In the genomic region with DNA sequence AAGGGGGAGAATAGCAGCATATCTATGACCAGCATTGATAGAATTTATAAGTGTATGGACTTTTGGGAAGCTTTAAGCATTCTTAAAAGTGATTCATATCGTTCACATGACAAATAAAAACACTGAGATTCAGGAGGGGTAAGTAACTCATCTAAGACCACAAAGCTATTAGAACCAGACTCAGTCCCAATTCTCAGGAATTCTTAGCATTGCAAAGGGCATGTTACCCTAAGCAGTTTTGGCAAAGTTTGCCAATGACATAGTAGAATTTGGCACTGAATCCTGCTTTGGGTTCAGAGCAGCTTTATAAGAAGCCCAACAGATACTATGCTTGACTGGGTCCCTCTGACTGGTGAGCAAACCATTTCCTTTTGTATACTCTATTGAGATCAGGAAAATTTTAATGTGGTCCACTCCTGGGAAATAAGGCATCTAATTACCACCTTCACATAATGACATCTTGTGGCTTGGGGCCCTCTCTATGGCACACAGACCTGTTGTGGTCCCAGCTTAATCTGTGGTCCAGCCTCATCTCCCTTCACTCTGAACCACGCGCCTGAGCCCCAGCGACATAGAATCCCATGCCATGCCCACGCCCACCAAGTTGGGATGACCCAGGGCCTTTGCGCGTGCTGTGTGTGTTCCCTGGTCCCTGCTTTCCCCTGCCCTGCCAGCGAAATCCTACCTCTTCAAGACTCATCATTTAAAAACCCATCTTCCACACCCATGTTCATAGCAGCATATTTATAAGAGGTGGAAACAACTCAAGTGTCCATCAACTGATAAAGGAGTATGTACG, we compare ENCODE assay signal across 21 cellular contexts. TPM values are rescaled to one million over a fixed set of nuclear protein-coding genes. Genes with fewer than 3 reads are reported as not detected.
DNase-seq lines count a peak whose midpoint lies in the region; ATAC-seq, FAIRE-seq and TF ChIP-seq lines count a peak whose summit lies in the region.
"Had no signal": no experiment of that assay in that cellular context is flagged by ENCODE, and none has a peak within 500 bp of the region (broad histone marks: within the 10 kb centered on the region; RNA-seq: fewer than 3 reads in every experiment).

No MANE protein-coding gene starts in this region.

- H2BK120ac ChIP-seq in IMR-90 (ENCODE audit: low read depth, low read length), result no peak overlapping the region

- H3K4ac ChIP-seq in IMR-90 (ENCODE audit: low read depth, low read length), result no peak overlapping the region

- no peak overlapping the region for H3K4me2 ChIP-seq in IMR-90 (ENCODE audit: low read depth, low read length)
- H3K4me2 ChIP-seq in osteoblast (ENCODE audit: insufficient read depth, low read length), result peak overlapping the region; percentile 26

- H3K4me3 ChIP-seq in AG10803 (ENCODE audit: low read length) (no peak overlapping the region), IMR-90 (ENCODE audit: insufficient read depth, low read depth, low read length) (no peak overlapping the region), osteoblast (ENCODE audit: insufficient read depth, low read length) (no peak overlapping the region)
- H3K4me3 ChIP-seq: mucosa of descending colon, pancreas had no signal

- intact Hi-C loops in IMR-90 (cut with micrococcal nuclease), result no loop called here

- ATAC-seq in IMR-90 (ENCODE audit: low read depth), result peak; percentile 82
- no peak for ATAC-seq in GM21526 (IDR thresholded peaks at IDR 0.05; ENCODE audit: low FRiP score, unreplicated experiment)
- ATAC-seq: mucosa of descending colon, T-helper 17 cell had no signal

- DNase-seq in AG10803 (ENCODE audit: low read depth), result peak; percentile 100
- peak; percentile 79 for DNase-seq in IMR-90
- peak; percentile 98 for DNase-seq in dedifferentiated amniotic fluid mesenchymal stem cell (ENCODE audit: extremely low spot score)
- peak; percentile 95 for DNase-seq in osteoblast (ENCODE audit: insufficient read length, low spot score, missing footprints)
- DNase-seq in GM12892 (ENCODE audit: insufficient read length), result no peak
- DNase-seq in COLO668 (lab: John Stamatoyannopoulos, UW; ENCODE audit: unreplicated experiment), result no peak
- no peak for DNase-seq in iPS-NIHi7 (ENCODE audit: extremely low spot score)
- DNase-seq: activated CD4-positive, alpha-beta T cell treated with anti-CD3 and anti-CD28 coated beads for 4 hours; activated T-cell treated with anti-CD3 and anti-CD28 coated beads, Interleukin-2, amount 50 U/mL, for 24 hours; CD4-positive, CD25-positive, alpha-beta regulatory T cell; GF-D8; kidney; mucosa of descending colon; NCI-H1930; NCI-H526 treated with DMSO at 0.1 percent for 48 hours; pancreas; T-helper 17 cell had no signal

- no peak overlapping the region for H2BK15ac ChIP-seq in IMR-90 (ENCODE audit: low read depth, low read length)

- no peak overlapping the region for H3K14ac ChIP-seq in IMR-90 (replicated peaks; ENCODE audit: low read depth, low read length)

- H3K79me1 ChIP-seq in IMR-90 (ENCODE audit: low read depth in 1 of 2, low read length in 2 of 2), result no peaks in the 10 kb centered on the region

- no TSS peak for BruUV-seq in IMR-90 (replicated peaks; lab: Mats Ljungman, UMichigan)

- H3K27ac ChIP-seq in IMR-90 (ENCODE audit: insufficient read depth, low read length) (no peak overlapping the region), osteoblast (ENCODE audit: low read depth, low read length) (peak overlapping the region; percentile 71)
- H3K27ac ChIP-seq: HL-60, pancreas, RWPE1 had no signal

- H3K27me3 ChIP-seq in IMR-90 (ENCODE audit: control insufficient read depth, insufficient read depth, low read length) (peaks cover 4% of the 10 kb centered on the region; the same call in 1 of the 2 replicates), osteoblast (ENCODE audit: insufficient read depth, low read length) (peaks cover 6% of the 10 kb centered on the region)
- H3K27me3 ChIP-seq: pancreas had no signal

- no peak overlapping the region for H2BK5ac ChIP-seq in IMR-90 (ENCODE audit: low read depth, low read length, poor library complexity, severe bottlenecking)

- no peak for TF ChIP-seq RAD21 in IMR-90 (IDR thresholded peaks at IDR 0.05; ENCODE audit: low read length)

- H3K56ac ChIP-seq in IMR-90 (ENCODE audit: extremely low read depth, insufficient read depth, low read length), result no peak overlapping the region

- no peaks in the 10 kb centered on the region for H3K9me1 ChIP-seq in IMR-90 (ENCODE audit: insufficient read depth, low read length)

- H4K20me1 ChIP-seq in IMR-90 (ENCODE audit: insufficient read depth, low read length), result no peaks in the 10 kb centered on the region
- H4K20me1 ChIP-seq in osteoblast (ENCODE audit: insufficient read depth, low read length), result no peaks in the 10 kb centered on the region

- H3K9me3 ChIP-seq in IMR-90 (ENCODE audit: control insufficient read depth, insufficient read depth, low read length) (no peaks in the 10 kb centered on the region), osteoblast (ENCODE audit: low read depth, low read length) (no peaks in the 10 kb centered on the region)
- H3K9me3 ChIP-seq: mucosa of descending colon, pancreas had no signal

- POLR2A ChIA-PET in IMR-90 (lab: Charles Lee; ENCODE audit: unreplicated experiment), result no interaction called here

- H4K8ac ChIP-seq in IMR-90 (ENCODE audit: low read depth in 2 of 2, low read length in 2 of 2), result no peak overlapping the region

- H3K4me1 ChIP-seq in IMR-90 (ENCODE audit: control insufficient read depth, insufficient read depth, low read length) (no peaks in the 10 kb centered on the region), osteoblast (ENCODE audit: insufficient read depth, low read length) (peaks cover 16% of the 10 kb centered on the region)
- H3K4me1 ChIP-seq: pancreas had no signal

- in situ Hi-C loops in IMR-90 (cut with MboI; ENCODE audit: low sequenced_read_pairs), result no loop called here

- H3K36me3 ChIP-seq in IMR-90 (ENCODE audit: control insufficient read depth, insufficient read depth, low read length), result no peaks in the 10 kb centered on the region
- H3K36me3 ChIP-seq in osteoblast (ENCODE audit: insufficient read depth, low read length), result no peaks in the 10 kb centered on the region
- H3K36me3 ChIP-seq: pancreas had no signal

- no peak overlapping the region for H4K5ac ChIP-seq in IMR-90 (ENCODE audit: low read depth, low read length)

- TF ChIP-seq POLR2A in IMR-90 (IDR thresholded peaks at IDR 0.05; ENCODE audit: low read depth, low read length) (no peak), GM12892 (IDR thresholded peaks at IDR 0.05; ENCODE audit: low read depth, low read length) (no peak)

- no peak overlapping the region for H3K18ac ChIP-seq in IMR-90 (ENCODE audit: low read depth, low read length)

- no peak overlapping the region for H4K91ac ChIP-seq in IMR-90 (ENCODE audit: insufficient read depth, low read depth, low read length)

- FAIRE-seq in GM12892 (lab: Jason Lieb, UNC), result no peak
- FAIRE-seq: H1, kidney, pancreas had no signal

- dilution Hi-C loops in IMR-90 (cut with HindIII; ENCODE audit: low sequenced_read_pairs, unreplicated experiment), result no loop called here

- no peak overlapping the region for H2BK20ac ChIP-seq in IMR-90 (ENCODE audit: low read depth, low read length)

- H3K9ac ChIP-seq in IMR-90 (ENCODE audit: low read depth, low read length), result no peak overlapping the region

- H3K79me2 ChIP-seq in osteoblast (ENCODE audit: insufficient read depth, low read length), result no peaks in the 10 kb centered on the region

- H2AK9ac ChIP-seq in IMR-90 (replicated peaks; ENCODE audit: low read depth, low read length, poor library complexity), result no peak overlapping the region

- H2AFZ ChIP-seq in IMR-90 (replicated peaks; ENCODE audit: low read length, poor library complexity) (no peak overlapping the region), osteoblast (ENCODE audit: low read length) (no peak overlapping the region)

- CTCF ChIA-PET in IMR-90 (lab: Yijun Ruan, JAX), result no interaction called here

- 92% methylated on average over 4 of the region's 9 CpGs; no CpG with 5 or more reads in 1 of the 2 experiments for WGBS in IMR-90 (ENCODE audit: extremely low coverage in 2 of 2, insufficient read length in 1 of 2), 2 experiments

- H3K23ac ChIP-seq in IMR-90 (ENCODE audit: low read depth, low read length), result no peak overlapping the region

- no peak for TF ChIP-seq CTCF in AG10803 (conservative IDR thresholded peaks at IDR 0.05; ENCODE audit: low read length)
- no peak for TF ChIP-seq CTCF in IMR-90 (conservative IDR thresholded peaks at IDR 0.05; ENCODE audit: low read depth, low read length)
- no peak for TF ChIP-seq CTCF in osteoblast (IDR thresholded peaks at IDR 0.05; ENCODE audit: extremely low read depth, low read depth, low read length)

- no peak overlapping the region for H2AK5ac ChIP-seq in IMR-90 (ENCODE audit: low read depth, low read length)

TF ChIP-seq in IMR-90, 13 proteins besides CTCF, POLR2A, EP300 and RAD21:
- TF ChIP-seq MXI1 (IDR thresholded peaks at IDR 0.05; ENCODE audit: borderline replicate concordance, low read depth, low read length) (no peak), CEBPB (IDR thresholded peaks at IDR 0.05; ENCODE audit: low read depth, low read length) (no peak), MAZ (IDR thresholded peaks at IDR 0.05; ENCODE audit: borderline replicate concordance, low read depth, low read length) (no peak), SMC3 (IDR thresholded peaks at IDR 0.05; ENCODE audit: low read depth, low read length) (no peak), BHLHE40 (IDR thresholded peaks at IDR 0.05; ENCODE audit: low read depth, low read length) (no peak), RFX5 (IDR thresholded peaks at IDR 0.05; ENCODE audit: low read depth, low read length) (no peak), FOS (IDR thresholded peaks at IDR 0.05; ENCODE audit: low read depth, low read length) (no peak), NFE2L2 (IDR thresholded peaks at IDR 0.05; ENCODE audit: low read depth, low read length) (no peak)
- TF ChIP-seq, protein P1, sequence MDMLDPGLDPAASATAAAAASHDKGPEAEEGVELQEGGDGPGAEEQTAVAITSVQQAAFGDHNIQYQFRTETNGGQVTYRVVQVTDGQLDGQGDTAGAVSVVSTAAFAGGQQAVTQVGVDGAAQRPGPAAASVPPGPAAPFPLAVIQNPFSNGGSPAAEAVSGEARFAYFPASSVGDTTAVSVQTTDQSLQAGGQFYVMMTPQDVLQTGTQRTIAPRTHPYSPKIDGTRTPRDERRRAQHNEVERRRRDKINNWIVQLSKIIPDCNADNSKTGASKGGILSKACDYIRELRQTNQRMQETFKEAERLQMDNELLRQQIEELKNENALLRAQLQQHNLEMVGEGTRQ (IDR thresholded peaks at IDR 0.05; ENCODE audit: low read depth, low read length), result no peak

RNA-seq across cellular contexts. Expression of a gene that starts 37.5 kb away (rescaled TPM):
- 71.0 and 79.2 TPM in 2 replicates for total RNA-seq in IMR-90 (2012; rRNA removed)
- 22.2 and 28.2 TPM in 2 replicates for polyA plus RNA-seq in IMR-90 (2012; rRNA removed)
- 13.5 and 13.6 TPM in 2 replicates for polyA plus RNA-seq in IMR-90 (2012; cell fraction: cytosol; rRNA removed)
- 13.5 and 24.1 TPM in 2 replicates for polyA plus RNA-seq in IMR-90 (2012; cell fraction: nucleus; rRNA removed; ENCODE audit: low replicate concordance)
- total RNA-seq in osteoblast, result 80.3 and 106 TPM in 2 replicates
- not detected for polyA plus RNA-seq in GM12892 (2012; ENCODE audit: missing spikeins)
- polyA plus RNA-seq: CD4-positive, CD25-positive, alpha-beta regulatory T cell had no signal

Comparison
In these comparisons a context has a peak if more than half of its experiments do, and no peak if none do; other contexts are left out.
1. DNase-seq: peak in AG10803 (single experiment), IMR-90 (single experiment), dedifferentiated amniotic fluid mesenchymal stem cell (single experiment) and osteoblast (single experiment); none in GM12892 (single experiment), COLO668 (single experiment) and iPS-NIHi7 (single experiment).